ENCODE assay signal across 11 cellular contexts in genomic region chr6:101397199-101397598, GRCh38. TPM values are rescaled to one million over a fixed set of nuclear protein-coding genes. Genes with fewer than 3 reads are reported as not detected.
A peak's percentile ranks its signal among the peaks of the same experiment; 100 is the strongest.
DNase-seq lines count a peak whose midpoint lies in the region; ATAC-seq and TF ChIP-seq lines count a peak whose summit lies in the region.
"Had no signal": no experiment of that assay in that cellular context is flagged by ENCODE, and none has a peak within 500 bp of the region (broad histone marks: within the 10 kb centered on the region; RNA-seq: fewer than 3 reads in every experiment).

No MANE protein-coding gene starts in this region.

- H3K27ac Mint-ChIP-seq in CD4-positive, alpha-beta T cell: no peak overlapping the region
- H3K27ac Mint-ChIP-seq: memory B cell had no signal

- H3K27ac ChIP-seq in CD4-positive, alpha-beta T cell (ENCODE audit: low read depth, low read length): no peak overlapping the region
- H3K27ac ChIP-seq: upper lobe of right lung had no signal

- peak; percentile 6 for DNase-seq in EL
- DNase-seq in NB4 (ENCODE audit: low read depth): peak; percentile 23
- DNase-seq in SHP77 treated with DMSO at 0.1 percent for 48 hours (lab: John Stamatoyannopoulos, UW): peak; percentile 81
- peak; percentile 46 for DNase-seq in iPS-NIHi7 (ENCODE audit: extremely low spot score)
- no peak for DNase-seq in NCI-H1048 (lab: John Stamatoyannopoulos, UW)
- DNase-seq in CD4-positive, alpha-beta T cell: no peak
- DNase-seq in NK-92 treated with Interleukin-12 subunit alpha and Interleukin-12 subunit beta, amount 100 ng/mL, for 24 hours (lab: John Stamatoyannopoulos, UW): no peak
- DNase-seq: upper lobe of right lung had no signal

- peaks cover 10% of the 10 kb centered on the region for H3K9me3 Mint-ChIP-seq in CD4-positive, alpha-beta T cell

- POLR2A ChIA-PET in CD4-positive, alpha-beta T cell (lab: Charles Lee): no interaction called here

- no peak for ATAC-seq in GM21825 (IDR thresholded peaks at IDR 0.05; ENCODE audit: unreplicated experiment)
- ATAC-seq in CD4-positive, alpha-beta T cell (ENCODE audit: poor library complexity): no peak
- ATAC-seq: esophagus mucosa had no signal

- CTCF ChIA-PET in CD4-positive, alpha-beta T cell (lab: Charles Lee): no interaction called here

- no peaks in the 10 kb centered on the region for H3K36me3 Mint-ChIP-seq in CD4-positive, alpha-beta T cell (ENCODE audit: low read depth)
- H3K36me3 Mint-ChIP-seq: memory B cell had no signal

- no peaks in the 10 kb centered on the region for H3K9me3 ChIP-seq in CD4-positive, alpha-beta T cell (ENCODE audit: control insufficient read depth, low read length)
- H3K9me3 ChIP-seq: upper lobe of right lung had no signal

- intact Hi-C loops in CD4-positive, alpha-beta T cell (cut with DNase I, micrococcal nuclease): no loop called here

- H3K27me3 Mint-ChIP-seq in CD4-positive, alpha-beta T cell: peaks cover 77% of the 10 kb centered on the region

- no peak for TF ChIP-seq POLR2A in NB4 (IDR thresholded peaks at IDR 0.05; ENCODE audit: extremely low read depth, insufficient read length)

- H3K4me1 Mint-ChIP-seq in CD4-positive, alpha-beta T cell (ENCODE audit: low read depth): no peaks in the 10 kb centered on the region
- H3K4me1 Mint-ChIP-seq: memory B cell had no signal

- TF ChIP-seq CTCF in NB4 (IDR thresholded peaks at IDR 0.05; ENCODE audit: low read depth, low read length): no peak
- no peak for TF ChIP-seq CTCF in CD4-positive, alpha-beta T cell (IDR thresholded peaks at IDR 0.05)

- H3K27me3 ChIP-seq in CD4-positive, alpha-beta T cell (ENCODE audit: control insufficient read depth, insufficient read depth, low read length): peaks cover 57% of the 10 kb centered on the region

- H3K4me3 Mint-ChIP-seq in CD4-positive, alpha-beta T cell: no peak overlapping the region
- H3K4me3 Mint-ChIP-seq: memory B cell had no signal

- H3K4me3 ChIP-seq in NB4 (ENCODE audit: low read depth, low read length): no peak overlapping the region
- H3K4me3 ChIP-seq: upper lobe of right lung had no signal

RNA-seq across cellular contexts. Expression of gene GRIK2, which starts 3.7 kb away (rescaled TPM):
- total RNA-seq in CD4-positive, alpha-beta T cell: not detected

Comparison
In these comparisons a context has a peak if more than half of its experiments do, and no peak if none do; other contexts are left out.
1. DNase-seq: peak in EL (single experiment), NB4 (single experiment), SHP77 treated with DMSO at 0.1 percent for 48 hours (single experiment) and iPS-NIHi7 (single experiment); none in NCI-H1048 (single experiment), CD4-positive, alpha-beta T cell (0 of 10) and NK-92 treated with Interleukin-12 subunit alpha and Interleukin-12 subunit beta, amount 100 ng/mL, for 24 hours (single experiment).